ENCODE assay signal across 13 cellular contexts in genomic region chr5:78495800-78496199, GRCh38.
DNase-seq lines count a peak whose midpoint lies in the region; TF ChIP-seq lines count a peak whose summit lies in the region.
"Had no signal": no experiment of that assay in that cellular context is flagged by ENCODE, and none has a peak within 500 bp of the region (broad histone marks: within the 10 kb centered on the region; RNA-seq: fewer than 3 reads in every experiment).

No MANE protein-coding gene starts in this region.

- TF ChIP-seq CTCF in brain microvascular endothelial cell (IDR thresholded peaks at IDR 0.05; ENCODE audit: low read depth, low read length, missing control alignments) (no peak), smooth muscle cell (IDR thresholded peaks at IDR 0.05; ENCODE audit: borderline replicate concordance, insufficient read depth, poor library complexity, severe bottlenecking) (no peak)

- H3K9me3 ChIP-seq in HUES48 (ENCODE audit: control insufficient read depth, insufficient read depth, low read length) (no peaks in the 10 kb centered on the region), iPS-18a (ENCODE audit: control insufficient read depth, low read depth, low read length) (no peaks in the 10 kb centered on the region), smooth muscle cell (replicated peaks; ENCODE audit: low read depth) (no peaks in the 10 kb centered on the region), MG63 (no peaks in the 10 kb centered on the region)
- H3K9me3 ChIP-seq: pancreas, tibial artery had no signal

- 68% methylated on average over 6 of the region's 6 CpGs for WGBS in smooth muscle cell (ENCODE audit: low lambda C conversion rate)

- H4K20me1 ChIP-seq in smooth muscle cell (ENCODE audit: low read depth) = peaks cover 8% of the 10 kb centered on the region

- no peak overlapping the region for H3K4me2 ChIP-seq in smooth muscle cell
- H3K4me2 ChIP-seq: KMS-11 had no signal

- no peak overlapping the region for H3K4me3 ChIP-seq in HUES48 (ENCODE audit: low read depth, low read length)
- no peak overlapping the region for H3K4me3 ChIP-seq in brain microvascular endothelial cell (ENCODE audit: low read depth, low read length)
- peak overlapping the region; percentile 23 for H3K4me3 ChIP-seq in iPS-18a (ENCODE audit: low read length)
- no peak overlapping the region for H3K4me3 ChIP-seq in smooth muscle cell
- H3K4me3 ChIP-seq in MG63 = no peak overlapping the region
- H3K4me3 ChIP-seq: pancreas, tibial artery had no signal

- H3K9ac ChIP-seq in HUES48 (ENCODE audit: low read depth, low read length) = no peak overlapping the region
- no peak overlapping the region for H3K9ac ChIP-seq in iPS-18a (ENCODE audit: low read length)
- H3K9ac ChIP-seq in smooth muscle cell (ENCODE audit: low read depth) = no peak overlapping the region
- H3K9ac ChIP-seq: KMS-11 had no signal

- H3K36me3 ChIP-seq in HUES48 (ENCODE audit: control insufficient read depth, insufficient read depth, low read length) (no peaks in the 10 kb centered on the region), brain microvascular endothelial cell (replicated peaks) (peaks cover 8% of the 10 kb centered on the region), iPS-18a (ENCODE audit: control insufficient read depth, low read depth, low read length) (no peaks in the 10 kb centered on the region), smooth muscle cell (ENCODE audit: low read depth) (no peaks in the 10 kb centered on the region), MG63 (peaks cover 3% of the 10 kb centered on the region; the same call in 1 of the 2 replicates)
- H3K36me3 ChIP-seq: pancreas, tibial artery had no signal

- H2AFZ ChIP-seq in smooth muscle cell (ENCODE audit: low read depth) = no peak overlapping the region

- in situ Hi-C loops in brain microvascular endothelial cell (cut with HindIII; ENCODE audit: low pct_ligation_motif_present, low sequenced_read_pairs) = no loop called here

- H3K27ac ChIP-seq in HUES48 (ENCODE audit: low read depth, low read length) (peak overlapping the region; percentile 91), brain microvascular endothelial cell (peak overlapping the region; percentile 45), iPS-18a (ENCODE audit: low read length) (peak overlapping the region; percentile 36), smooth muscle cell (ENCODE audit: low read depth) (peak overlapping the region; percentile 40)
- H3K27ac ChIP-seq: HL-60, KMS-11, pancreas, tibial artery had no signal

- peaks cover 16% of the 10 kb centered on the region for H3F3A ChIP-seq in smooth muscle cell (ENCODE audit: low read depth)

- H3K4me1 ChIP-seq in HUES48 (ENCODE audit: control insufficient read depth, insufficient read depth, low read length) (peaks cover 33% of the 10 kb centered on the region), iPS-18a (ENCODE audit: control insufficient read depth, low read depth, low read length) (peaks cover 32% of the 10 kb centered on the region), smooth muscle cell (ENCODE audit: low read depth) (peaks cover 15% of the 10 kb centered on the region)

- no peaks in the 10 kb centered on the region for H3K27me3 ChIP-seq in HUES48 (ENCODE audit: control insufficient read depth, insufficient read depth, low read length)
- no peaks in the 10 kb centered on the region for H3K27me3 ChIP-seq in brain microvascular endothelial cell (replicated peaks)
- no peaks in the 10 kb centered on the region for H3K27me3 ChIP-seq in iPS-18a (ENCODE audit: control insufficient read depth, insufficient read depth, low read length)
- no peaks in the 10 kb centered on the region for H3K27me3 ChIP-seq in smooth muscle cell (ENCODE audit: low read depth)
- H3K27me3 ChIP-seq in MG63 = no peaks in the 10 kb centered on the region
- H3K27me3 ChIP-seq: pancreas, tibial artery had no signal

- H3K79me2 ChIP-seq in smooth muscle cell (ENCODE audit: low read depth) = peaks cover 64% of the 10 kb centered on the region

- DNase-seq in brain microvascular endothelial cell = no peak
- DNase-seq in smooth muscle cell (lab: John Stamatoyannopoulos, UW; ENCODE audit: unreplicated experiment) = no peak
- no peak for DNase-seq in GM19238 (ENCODE audit: insufficient read length, low spot score)
- no peak for DNase-seq in NCI-H1092 (lab: John Stamatoyannopoulos, UW)
- DNase-seq in MG63 = no peak
- DNase-seq: DMS 273 treated with DMSO at 0.1 percent for 48 hours, pancreas, T-helper 1 cell, tibial artery had no signal

Comparison
In these comparisons a context has a peak if more than half of its experiments do, and no peak if none do; other contexts are left out.
1. H3K27ac ChIP-seq: peak in every context shown above with its lines; median percentile 91 in HUES48; 45 in brain microvascular endothelial cell; 40 in smooth muscle cell; 36 in iPS-18a.